Comparison of ENCODE assay signal across 1 cellular context in genomic region chr20:63093966-63094766, GRCh38.
TF ChIP-seq lines count a peak whose summit lies in the region.

No MANE protein-coding gene starts in this region.

TF ChIP-seq in WTC11, 78 proteins besides CTCF, POLR2A, EP300 and RAD21 (continued from another document):
- TF ChIP-seq AFF4 (CRISPR knock-in tag; IDR thresholded peaks at IDR 0.05; ENCODE audit: borderline replicate concordance) = no peak
- TF ChIP-seq USF2 (CRISPR knock-in tag; IDR thresholded peaks at IDR 0.05) = no peak
- TF ChIP-seq NFYB (CRISPR knock-in tag; conservative IDR thresholded peaks at IDR 0.05; ENCODE audit: low read depth) = no peak
